In genomic region chr19:10076535-10076934, GRCh38 we compare ENCODE assay signal across 38 cellular contexts. TPM values are rescaled to one million over a fixed set of nuclear protein-coding genes. Genes with fewer than 3 reads are reported as not detected.
"Had no signal": no experiment of that assay in that cellular context is flagged by ENCODE, and none has a peak within 500 bp of the region (broad histone marks: within the 10 kb centered on the region; RNA-seq: fewer than 3 reads in every experiment).

No MANE protein-coding gene starts in this region.

- H3K36me3 ChIP-seq: MG63 had no signal

- DNase-seq: Karpas-422, Kasumi-1, MG63, MM.1S, MV-4-11, NCI-H1048, NCI-H1092, NCI-H1092 treated with DMSO at 0.1 percent for 48 hours, NCI-H1105, NCI-H1105 treated with DMSO at 0.1 percent for 48 hours, NCI-H1417, NCI-H1417 treated with DMSO at 0.1 percent for 48 hours, NCI-H1436, NCI-H1436 treated with DMSO at 0.1 percent for 48 hours, NCI-H146, NCI-H1694, NCI-H1694 treated with DMSO at 0.1 percent for 48 hours, NCI-H187, NCI-H187 treated with DMSO at 0.1 percent for 48 hours, NCI-H1930, NCI-H2029, NCI-H2029 treated with DMSO at 0.1 percent for 48 hours, NCI-H2081, NCI-H2081 treated with DMSO at 0.1 percent for 48 hours, NCI-H2107, NCI-H2171, NCI-H2227 treated with DMSO at 0.1 percent for 48 hours, NCI-H226, NCI-H345, NCI-H446, NCI-H446 treated with DMSO at 0.1 percent for 48 hours, NCI-H510A, NCI-H510A treated with DMSO at 0.1 percent for 48 hours, NCI-H524, NCI-H524 treated with DMSO at 0.1 percent for 48 hours had no signal

- H3K4me3 ChIP-seq: MG63 had no signal

RNA-seq across cellular contexts. Expression of gene ANGPTL6, which starts 25.9 kb away (rescaled TPM):
- total RNA-seq: M059J, MCF 10A, NCI-H460 had no signal
